7 cellular contexts compared by ENCODE assay signal in genomic region chr22:31378651-31379050, GRCh38. TPM values are rescaled to one million over a fixed set of nuclear protein-coding genes. Genes with fewer than 3 reads are reported as not detected.
DNase-seq lines count a peak whose midpoint lies in the region; ATAC-seq and TF ChIP-seq lines count a peak whose summit lies in the region.
"Not testable (repeated sequence)": the region's sequence is repeated elsewhere in the genome, so short reads cannot be mapped to it uniquely, and the experiment has no call there.

No MANE protein-coding gene starts in this region.

- not testable (repeated sequence) for H3K4me1 ChIP-seq in OCI-LY3 (ENCODE audit: low read length)

- not testable (repeated sequence) for H3K4me1 Mint-ChIP-seq in activated T-helper 17 cell treated with anti-CD3 and anti-CD28 coated beads, Interleukin-2, amount 50 U/mL, for 72 hours; chondrocyte (ENCODE audit: low read depth); stimulated activated naive CD8-positive, alpha-beta T cell treated with anti-CD3 and anti-CD28 coated beads, Interleukin-15, amount 100 ng/mL, for 72 hours
- peaks cover 10% of the 10 kb centered on the region for H3K4me1 Mint-ChIP-seq in nephron

- H3K4me2 ChIP-seq in OCI-LY3 (ENCODE audit: low read length) = peak overlapping the region; percentile 13

- H2AFZ ChIP-seq in OCI-LY3 (ENCODE audit: low read depth, low read length) = 0 out of 2 replicates have a peak overlapping the region, but pooled peaks have one; percentile 79

- H3K9me3 Mint-ChIP-seq in activated T-helper 17 cell treated with anti-CD3 and anti-CD28 coated beads, Interleukin-2, amount 50 U/mL, for 72 hours; chondrocyte (ENCODE audit: low read depth); nephron; stimulated activated naive CD8-positive, alpha-beta T cell treated with anti-CD3 and anti-CD28 coated beads, Interleukin-15, amount 100 ng/mL, for 72 hours: not testable (repeated sequence)

- not testable (repeated sequence) for H4K20me1 ChIP-seq in OCI-LY3 (ENCODE audit: insufficient read depth, low read length)

- peak overlapping the region; percentile 66 for H3K27ac Mint-ChIP-seq in activated T-helper 17 cell treated with anti-CD3 and anti-CD28 coated beads, Interleukin-2, amount 50 U/mL, for 72 hours
- H3K27ac Mint-ChIP-seq in chondrocyte (ENCODE audit: unreplicated experiment) (peak overlapping the region; percentile 68), nephron (peak overlapping the region in 2 of 3 experiments; percentile 76 to 88)
- H3K27ac Mint-ChIP-seq in stimulated activated naive CD8-positive, alpha-beta T cell treated with anti-CD3 and anti-CD28 coated beads, Interleukin-15, amount 100 ng/mL, for 72 hours = peak overlapping the region in 1 of 2 donors; percentile 65

- not testable (repeated sequence) for H3K36me3 ChIP-seq in OCI-LY3 (replicated peaks; ENCODE audit: low read depth, low read length)

- not testable (repeated sequence) for H3K9me3 ChIP-seq in OCI-LY3 (ENCODE audit: insufficient read depth, low read length)

- not testable (repeated sequence) for H3K27ac ChIP-seq in OCI-LY3 (ENCODE audit: low read length)

- not testable (repeated sequence) for TF ChIP-seq CTCF in OCI-LY3 (IDR thresholded peaks at IDR 0.05; ENCODE audit: low read depth, low read length); chondrocyte (IDR thresholded peaks at IDR 0.05); fibroblast of the aortic adventitia (IDR thresholded peaks at IDR 0.05; ENCODE audit: insufficient read depth, low read length); nephron (IDR thresholded peaks at IDR 0.05; ENCODE audit: unreplicated experiment in 3 of 3)

- peak; percentile 85 for ATAC-seq in activated T-helper 17 cell treated with anti-CD3 and anti-CD28 coated beads, Interleukin-2, amount 50 U/mL, for 72 hours (replicated peaks)
- peak; percentile 66 for ATAC-seq in stimulated activated naive CD8-positive, alpha-beta T cell treated with anti-CD3 and anti-CD28 coated beads, Interleukin-15, amount 100 ng/mL, for 72 hours

- not testable (repeated sequence) for H3K27me3 Mint-ChIP-seq in activated T-helper 17 cell treated with anti-CD3 and anti-CD28 coated beads, Interleukin-2, amount 50 U/mL, for 72 hours; chondrocyte (ENCODE audit: low read depth); nephron (ENCODE audit: low read depth); stimulated activated naive CD8-positive, alpha-beta T cell treated with anti-CD3 and anti-CD28 coated beads, Interleukin-15, amount 100 ng/mL, for 72 hours

- H3K36me3 Mint-ChIP-seq in activated T-helper 17 cell treated with anti-CD3 and anti-CD28 coated beads, Interleukin-2, amount 50 U/mL, for 72 hours (ENCODE audit: low read depth); chondrocyte (ENCODE audit: low read depth); nephron (ENCODE audit: low read depth): not testable (repeated sequence)

- H3K27me3 ChIP-seq in OCI-LY3 (ENCODE audit: low read depth, low read length) = not testable (repeated sequence)

- not testable (repeated sequence) for H3K4me3 ChIP-seq in OCI-LY3 (ENCODE audit: low read length); fibroblast of the aortic adventitia (ENCODE audit: low read depth, low read length)

- not testable (repeated sequence) for H3K9ac ChIP-seq in OCI-LY3 (ENCODE audit: low read length)

- H3K79me2 ChIP-seq in OCI-LY3 (ENCODE audit: low read length) = not testable (repeated sequence)

- DNase-seq in activated CD4-positive, alpha-beta T cell treated with anti-CD3 and anti-CD28 coated beads for 48 hours = peak; percentile 7
- not testable (repeated sequence) for DNase-seq in chondrocyte (ENCODE audit: low spot score); stimulated activated naive CD8-positive, alpha-beta T cell treated with anti-CD3 and anti-CD28 coated beads, Interleukin-15, amount 100 ng/mL, for 72 hours
- peak; percentile 28 for DNase-seq in fibroblast of the aortic adventitia (ENCODE audit: low read depth)

- H3K4me3 Mint-ChIP-seq in activated T-helper 17 cell treated with anti-CD3 and anti-CD28 coated beads, Interleukin-2, amount 50 U/mL, for 72 hours; chondrocyte (ENCODE audit: unreplicated experiment); nephron; stimulated activated naive CD8-positive, alpha-beta T cell treated with anti-CD3 and anti-CD28 coated beads, Interleukin-15, amount 100 ng/mL, for 72 hours: not testable (repeated sequence)

RNA-seq across cellular contexts. Expression of gene DRG1, which starts 20.8 kb away (rescaled TPM):
- 10 to 100 TPM; 97.4 to 99.4 TPM for total RNA-seq in activated T-helper 17 cell treated with anti-CD3 and anti-CD28 coated beads, Interleukin-2, amount 50 U/mL, for 72 hours
- total RNA-seq in chondrocyte (44.2 to 56.2 TPM (median 49.2 TPM) in 3 replicates), fibroblast of the aortic adventitia (ENCODE audit: low replicate concordance) (74.3 and 89.4 TPM in 2 replicates)

RNA-seq across cellular contexts. Expression of gene PATZ1, which starts 32.5 kb away (rescaled TPM):
- total RNA-seq in activated T-helper 17 cell treated with anti-CD3 and anti-CD28 coated beads, Interleukin-2, amount 50 U/mL, for 72 hours = 10 to 100 TPM; 16.9 to 28.3 TPM
- total RNA-seq in chondrocyte (18.6 to 19.9 TPM (median 18.9 TPM) in 3 replicates), fibroblast of the aortic adventitia (ENCODE audit: low replicate concordance) (14.3 and 16.1 TPM in 2 replicates)
